Comparison of ENCODE assay signal across 8 cellular contexts in the genomic region with DNA sequence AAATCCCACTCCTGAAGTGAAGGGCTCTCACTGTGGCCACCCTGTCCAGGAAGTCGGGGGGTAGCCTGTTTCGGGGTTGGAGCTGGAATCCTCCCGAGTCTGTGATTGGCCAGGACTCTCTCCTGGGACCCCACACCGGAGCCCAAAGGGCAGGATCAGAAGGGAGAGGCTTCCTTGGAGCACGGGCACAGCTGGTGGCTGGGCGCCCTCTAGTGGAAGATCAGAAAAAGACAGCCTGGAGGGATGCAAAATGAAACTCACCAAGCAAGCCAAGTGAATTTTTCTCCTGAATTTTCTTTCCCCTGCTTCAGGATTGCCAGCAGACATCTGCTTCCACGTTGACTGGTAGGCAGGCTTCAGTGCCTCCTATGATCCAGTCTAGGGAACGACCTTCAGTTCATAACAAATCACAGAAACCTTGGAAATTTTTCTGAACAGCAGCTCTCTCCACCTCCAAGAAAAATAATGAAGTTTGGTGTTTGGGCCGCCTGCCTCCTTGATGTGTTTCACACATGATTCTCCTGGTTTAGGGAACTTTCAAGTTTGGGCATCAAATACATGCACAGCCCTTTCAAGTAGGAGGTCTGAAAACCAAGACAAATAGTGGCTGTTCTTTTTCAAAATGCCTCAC.
DNase-seq lines count a peak whose midpoint lies in the region; ATAC-seq and TF ChIP-seq lines count a peak whose summit lies in the region.

No MANE protein-coding gene starts in this region.

- no peak overlapping the region for H3K27ac Mint-ChIP-seq in type B pancreatic cell

- no peaks in the 10 kb centered on the region for H3K36me3 Mint-ChIP-seq in type B pancreatic cell

- H3K27me3 Mint-ChIP-seq in type B pancreatic cell, result peaks cover 15% of the 10 kb centered on the region

- H3K4me3 ChIP-seq in Peyer's patch (no peak overlapping the region), foreskin fibroblast (ENCODE audit: low read depth in 1 of 2, low read length in 2 of 2) (peak overlapping the region; percentile 12 to 25), osteoblast (ENCODE audit: insufficient read depth, low read length) (peak overlapping the region; percentile 43)

- H3K27ac ChIP-seq in Peyer's patch, result no peak overlapping the region
- no peak overlapping the region for H3K27ac ChIP-seq in osteoblast (ENCODE audit: low read depth, low read length)

- no peak for ATAC-seq in HG02623 (IDR thresholded peaks at IDR 0.05; ENCODE audit: unreplicated experiment)

- peak overlapping the region; percentile 72 for H3K4me2 ChIP-seq in osteoblast (ENCODE audit: insufficient read depth, low read length)

- TF ChIP-seq POLR2A in Peyer's patch (IDR thresholded peaks at IDR 0.05), result no peak

- H2AFZ ChIP-seq in osteoblast (ENCODE audit: low read length), result peak overlapping the region; percentile 66

- no peaks in the 10 kb centered on the region for H3K9me3 ChIP-seq in Peyer's patch
- H3K9me3 ChIP-seq in osteoblast (ENCODE audit: low read depth, low read length), result no peaks in the 10 kb centered on the region

- no peak overlapping the region for H3K4me3 Mint-ChIP-seq in type B pancreatic cell

- H3K4me1 ChIP-seq in Peyer's patch, result no peaks in the 10 kb centered on the region
- H3K4me1 ChIP-seq in osteoblast (ENCODE audit: insufficient read depth, low read length), result peaks cover 12% of the 10 kb centered on the region

- peak; percentile 56 to 86 (median 67) for TF ChIP-seq CTCF in Peyer's patch (IDR thresholded peaks at IDR 0.05)
- peak; percentile 98 for TF ChIP-seq CTCF in foreskin fibroblast (IDR thresholded peaks at IDR 0.05; ENCODE audit: low read depth, low read length)
- peak; percentile 94 for TF ChIP-seq CTCF in osteoblast (IDR thresholded peaks at IDR 0.05; ENCODE audit: extremely low read depth, low read depth, low read length)
- TF ChIP-seq CTCF in type B pancreatic cell (conservative IDR thresholded peaks at IDR 0.05), result peak; percentile 97

- H3K4me1 Mint-ChIP-seq in type B pancreatic cell (ENCODE audit: unreplicated experiment), result no peaks in the 10 kb centered on the region

- H3K27me3 ChIP-seq in Peyer's patch (no peaks in the 10 kb centered on the region), osteoblast (ENCODE audit: insufficient read depth, low read length) (peaks cover 51% of the 10 kb centered on the region)

- H3K9me3 Mint-ChIP-seq in type B pancreatic cell, result no peaks in the 10 kb centered on the region

- H4K20me1 ChIP-seq in osteoblast (ENCODE audit: insufficient read depth, low read length), result no peaks in the 10 kb centered on the region

- H3K36me3 ChIP-seq in Peyer's patch (no peaks in the 10 kb centered on the region), osteoblast (ENCODE audit: insufficient read depth, low read length) (no peaks in the 10 kb centered on the region)

- H3K79me2 ChIP-seq in osteoblast (ENCODE audit: insufficient read depth, low read length), result no peaks in the 10 kb centered on the region

- DNase-seq in COLO829 (ENCODE audit: low spot score), result peak; percentile 46
- DNase-seq in HUDEP-2 (lab: John Stamatoyannopoulos, UW; ENCODE audit: unreplicated experiment in 76 of 76), result peak in 46 of 76 experiments; percentile 1 to 63 (median 21)
- DNase-seq in Peyer's patch, result peak; percentile 38 to 82 (median 62)
- DNase-seq in activated T-helper 1 cell treated with anti-CD3 and anti-CD28 coated beads, Interleukin-2, amount 50 U/mL, for 16 hours (ENCODE audit: low read depth in 1 of 2, low spot score in 1 of 2), result peak; percentile 23 to 33
- peak; percentile 47 to 84 for DNase-seq in foreskin fibroblast
- DNase-seq in osteoblast (ENCODE audit: insufficient read length, low spot score, missing footprints), result peak; percentile 91
- no peak for DNase-seq in type B pancreatic cell (ENCODE audit: extremely low spot score, unreplicated experiment)

Comparison
In these comparisons a context has a peak if more than half of its experiments do, and no peak if none do; other contexts are left out.
1. H3K4me3 ChIP-seq: peak in foreskin fibroblast (2 of 2) and osteoblast (single experiment); none in Peyer's patch (0 of 4).
2. Peak in every context shown above with its lines, with median percentiles within 50 percentile points of each other: CTCF ChIP-seq.